24 cellular contexts compared by ENCODE assay signal in the genomic region with DNA sequence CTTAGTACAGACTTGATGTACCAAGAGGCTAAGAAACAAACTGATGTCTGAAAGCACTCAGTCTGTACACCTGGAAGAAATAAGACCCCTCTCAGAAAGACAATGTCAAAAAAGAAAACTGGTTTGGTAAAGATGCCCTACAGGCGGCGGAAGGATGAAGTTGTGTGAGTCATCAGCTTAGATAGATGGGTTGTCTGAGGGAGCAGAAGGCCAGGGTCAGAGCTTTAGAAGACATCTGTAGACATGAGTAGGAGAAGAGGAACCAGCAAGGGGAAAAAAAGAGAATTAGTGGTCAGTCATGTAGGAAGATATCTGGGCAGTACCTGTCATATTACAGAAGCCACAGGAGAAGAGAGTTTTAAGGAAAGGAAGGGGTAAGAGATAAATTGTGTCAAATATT. TPM values are rescaled to one million over a fixed set of nuclear protein-coding genes. Genes with fewer than 3 reads are reported as not detected.
"Had no signal": no experiment of that assay in that cellular context is flagged by ENCODE, and none has a peak within 500 bp of the region (broad histone marks: within the 10 kb centered on the region; RNA-seq: fewer than 3 reads in every experiment).

No MANE protein-coding gene starts in this region.

- H3K4me3 Mint-ChIP-seq: dendritic cell treated with granulocyte-macrophage colony-stimulating factor and Interleukin-4, amounts not matched to agents 40 ng/mL and 50 ng/mL, for 4 days; naive thymus-derived CD8-positive, alpha-beta T cell; nephron progenitor cell; stimulated activated effector memory CD8-positive, alpha-beta T cell treated with anti-CD3 and anti-CD28 coated beads, Interleukin-12 subunit alpha, Interleukin-12 subunit beta, amount 100 ng/mL, for 72 hours had no signal

- H3K9me3 ChIP-seq: colonic mucosa, esophagus squamous epithelium, heart right ventricle, left lung, prostate gland, right atrium auricular region, stomach, tibial artery, upper lobe of left lung had no signal

- H3K27ac Mint-ChIP-seq: naive thymus-derived CD8-positive, alpha-beta T cell; nephron progenitor cell; stimulated activated effector memory CD8-positive, alpha-beta T cell treated with anti-CD3 and anti-CD28 coated beads, Interleukin-12 subunit alpha, Interleukin-12 subunit beta, amount 100 ng/mL, for 72 hours had no signal

- H3K9me3 Mint-ChIP-seq: dendritic cell treated with granulocyte-macrophage colony-stimulating factor and Interleukin-4, amounts not matched to agents 40 ng/mL and 50 ng/mL, for 4 days; naive thymus-derived CD8-positive, alpha-beta T cell; stimulated activated effector memory CD8-positive, alpha-beta T cell treated with anti-CD3 and anti-CD28 coated beads, Interleukin-12 subunit alpha, Interleukin-12 subunit beta, amount 100 ng/mL, for 72 hours had no signal

- H3K36me3 Mint-ChIP-seq: naive thymus-derived CD8-positive, alpha-beta T cell; stimulated activated effector memory CD8-positive, alpha-beta T cell treated with anti-CD3 and anti-CD28 coated beads, Interleukin-12 subunit alpha, Interleukin-12 subunit beta, amount 100 ng/mL, for 72 hours had no signal

- DNase-seq: colonic mucosa; effector CD8-positive, alpha-beta T cell; erythroblast; esophagus squamous epithelium; foreskin melanocyte; glutamatergic neuron; heart right ventricle; hippocampal formation; left cardiac atrium; left lung; naive thymus-derived CD8-positive, alpha-beta T cell; nephron progenitor cell; nucleus accumbens; stimulated activated CD4-positive, alpha-beta T cell treated with anti-CD3 and anti-CD28 coated beads, Interleukin-2, amount 100 ng/mL, for 24 hours; stimulated activated CD4-positive, alpha-beta T cell treated with anti-CD3 and anti-CD28 coated beads, Interleukin-4, amount 100 ng/mL, for 24 hours; stimulated activated naive CD4-positive, alpha-beta T cell treated with Interleukin-2 at 50 U/mL for 16 hours; stomach; tibial artery; upper lobe of left lung had no signal

- H3K4me1 ChIP-seq: left lung, prostate gland, stomach had no signal

- ATAC-seq: heart right ventricle; left cardiac atrium; left lung; naive thymus-derived CD8-positive, alpha-beta T cell; sciatic nerve; stimulated activated effector memory CD8-positive, alpha-beta T cell treated with anti-CD3 and anti-CD28 coated beads, Interleukin-12 subunit alpha, Interleukin-12 subunit beta, amount 100 ng/mL, for 72 hours had no signal

- H3K4me1 Mint-ChIP-seq: naive thymus-derived CD8-positive, alpha-beta T cell; stimulated activated effector memory CD8-positive, alpha-beta T cell treated with anti-CD3 and anti-CD28 coated beads, Interleukin-12 subunit alpha, Interleukin-12 subunit beta, amount 100 ng/mL, for 72 hours had no signal

- H3K36me3 ChIP-seq: colonic mucosa, esophagus squamous epithelium, heart right ventricle, left lung, prostate gland, right atrium auricular region, stomach, tibial artery, upper lobe of left lung had no signal

- H3K27ac ChIP-seq: colonic mucosa, esophagus squamous epithelium, heart right ventricle, left lung, prostate gland, right atrium auricular region, stomach, tibial artery, upper lobe of left lung had no signal

- H3K27me3 ChIP-seq: colonic mucosa, esophagus squamous epithelium, left lung, right atrium auricular region, stomach, tibial artery, upper lobe of left lung had no signal

- H3K4me3 ChIP-seq: colonic mucosa, esophagus squamous epithelium, heart right ventricle, left lung, prostate gland, right atrium auricular region, stomach, tibial artery, upper lobe of left lung had no signal

RNA-seq across cellular contexts. Expression of a gene that starts 8.3 kb away (rescaled TPM):
- total RNA-seq: naive thymus-derived CD8-positive, alpha-beta T cell had no signal
